Comparison of ENCODE assay signal across 8 cellular contexts in the genomic region with DNA sequence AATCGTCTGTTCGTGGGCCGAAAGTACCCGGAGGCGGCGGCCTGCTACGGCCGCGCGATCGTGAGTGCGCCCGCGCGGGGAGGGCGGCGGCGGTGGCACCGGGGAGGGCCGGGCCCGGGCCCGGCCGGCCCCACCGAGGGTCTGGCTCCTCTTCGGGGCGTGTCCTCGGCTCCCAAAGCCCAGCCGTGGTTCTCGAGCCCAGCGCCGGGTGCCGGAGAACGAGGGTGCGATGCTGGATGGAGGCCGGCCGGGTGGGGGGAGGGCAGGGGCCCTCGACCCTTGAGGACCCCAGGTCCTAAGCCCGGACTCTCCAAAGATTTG.
A peak's percentile ranks its signal among the peaks of the same experiment; 100 is the strongest.
DNase-seq lines count a peak whose midpoint lies in the region; ATAC-seq and TF ChIP-seq lines count a peak whose summit lies in the region.

No MANE protein-coding gene starts in this region.

- H3K4me3 ChIP-seq in DOHH2 (ENCODE audit: low read length) (peak overlapping the region; percentile 98), OCI-LY3 (ENCODE audit: low read length) (peak overlapping the region; percentile 95), parathyroid adenoma (ENCODE audit: low read depth, low read length) (peak overlapping the region; percentile 77)

- ATAC-seq in GM18907 (IDR thresholded peaks at IDR 0.05; ENCODE audit: unreplicated experiment) = no peak

- DNase-seq in epithelial cell of prostate (ENCODE audit: low read depth, low spot score) (no peak), SW 1271 (lab: John Stamatoyannopoulos, UW) (no peak), putamen (ENCODE audit: low spot score) (no peak), NCI-H146 treated with DMSO at 0.1 percent for 48 hours (lab: John Stamatoyannopoulos, UW; ENCODE audit: unreplicated experiment) (no peak)

- H3K9me2 ChIP-seq in DOHH2 (replicated peaks; ENCODE audit: control insufficient read depth, low read length) = no peaks in the 10 kb centered on the region

- H4K20me1 ChIP-seq in DOHH2 (ENCODE audit: control insufficient read depth, insufficient read depth, low read depth, low read length) = peaks cover 19% of the 10 kb centered on the region
- H4K20me1 ChIP-seq in OCI-LY3 (ENCODE audit: insufficient read depth, low read length) = 0 out of 2 replicates have a peak, but pooled peaks cover 4% of the 10 kb centered on the region

- peak overlapping the region; percentile 97 for H3K4me2 ChIP-seq in DOHH2 (ENCODE audit: low read length)
- H3K4me2 ChIP-seq in OCI-LY3 (ENCODE audit: low read length) = peak overlapping the region; percentile 94
- peak overlapping the region; percentile 79 for H3K4me2 ChIP-seq in parathyroid adenoma (ENCODE audit: low read length)

- H3K79me2 ChIP-seq in DOHH2 (ENCODE audit: control insufficient read depth, low read length) (peaks cover 36% of the 10 kb centered on the region), OCI-LY3 (ENCODE audit: low read length) (peaks cover 37% of the 10 kb centered on the region), parathyroid adenoma (peaks cover 8% of the 10 kb centered on the region)

- peaks cover 45% of the 10 kb centered on the region for H3K4me1 ChIP-seq in DOHH2 (ENCODE audit: control insufficient read depth, low read length)
- H3K4me1 ChIP-seq in OCI-LY3 (ENCODE audit: low read length) = peaks cover 16% of the 10 kb centered on the region
- peaks cover 9% of the 10 kb centered on the region for H3K4me1 ChIP-seq in parathyroid adenoma

- no peaks in the 10 kb centered on the region for H3K27me3 ChIP-seq in DOHH2 (ENCODE audit: control insufficient read depth, low read length)
- no peaks in the 10 kb centered on the region for H3K27me3 ChIP-seq in OCI-LY3 (ENCODE audit: low read depth, low read length)
- no peaks in the 10 kb centered on the region for H3K27me3 ChIP-seq in parathyroid adenoma (ENCODE audit: control insufficient read depth, insufficient read depth, low read length)

- no peak for TF ChIP-seq CTCF in DOHH2 (IDR thresholded peaks at IDR 0.05; ENCODE audit: low read depth, low read length, poor library complexity, severe bottlenecking)
- no peak for TF ChIP-seq CTCF in OCI-LY3 (IDR thresholded peaks at IDR 0.05; ENCODE audit: low read depth, low read length)
- TF ChIP-seq CTCF in parathyroid adenoma (IDR thresholded peaks at IDR 0.05) = no peak

- H3K27ac ChIP-seq in DOHH2 (ENCODE audit: low read depth, low read length) (peak overlapping the region; percentile 60), OCI-LY3 (ENCODE audit: low read length) (peak overlapping the region; percentile 81), epithelial cell of prostate (peak overlapping the region; percentile 84), parathyroid adenoma (peak overlapping the region; percentile 79)

- H3K9ac ChIP-seq in OCI-LY3 (ENCODE audit: low read length) (peak overlapping the region; percentile 88), parathyroid adenoma (peak overlapping the region; percentile 73)

- H3K36me3 ChIP-seq in DOHH2 (ENCODE audit: control insufficient read depth, low read length) (peaks cover 39% of the 10 kb centered on the region), OCI-LY3 (replicated peaks; ENCODE audit: low read depth, low read length) (peaks cover 23% of the 10 kb centered on the region), parathyroid adenoma (ENCODE audit: control insufficient read depth, insufficient read depth, low read length) (no peaks in the 10 kb centered on the region)

- no peaks in the 10 kb centered on the region; the same call in 1 of the 2 replicates for H3F3A ChIP-seq in DOHH2 (ENCODE audit: control insufficient read depth, insufficient read depth)

- no peak overlapping the region for H2AFZ ChIP-seq in OCI-LY3 (ENCODE audit: low read depth, low read length)
- no peak overlapping the region for H2AFZ ChIP-seq in parathyroid adenoma

- H3K9me3 ChIP-seq in DOHH2 (ENCODE audit: control insufficient read depth, insufficient read depth, low read length) (no peaks in the 10 kb centered on the region), OCI-LY3 (ENCODE audit: insufficient read depth, low read length) (no peaks in the 10 kb centered on the region), parathyroid adenoma (ENCODE audit: control insufficient read depth, low read length) (no peaks in the 10 kb centered on the region)
